In the genomic region with DNA sequence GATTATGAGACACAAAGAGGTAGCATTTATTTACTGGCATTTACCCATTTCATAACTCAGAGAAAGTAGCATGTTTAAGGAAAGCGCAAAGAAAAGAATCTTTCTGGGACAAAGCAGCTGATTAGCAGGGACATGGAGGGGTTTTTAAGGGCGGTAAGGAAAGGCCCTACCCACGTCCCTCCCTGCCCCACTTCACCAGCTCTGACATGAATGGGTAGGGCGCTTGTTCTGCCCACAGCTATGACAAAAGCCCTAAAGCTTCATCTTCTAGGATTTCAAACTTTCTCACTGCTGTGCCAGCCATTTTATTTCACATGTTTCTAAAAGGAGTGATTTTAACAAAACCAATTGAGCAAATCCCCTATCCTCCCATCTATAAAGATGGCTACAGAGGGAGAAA, we compare ENCODE assay signal across 27 cellular contexts.
"Had no signal": no experiment of that assay in that cellular context is flagged by ENCODE, and none has a peak within 500 bp of the region (broad histone marks: within the 10 kb centered on the region; RNA-seq: fewer than 3 reads in every experiment).

No MANE protein-coding gene starts in this region.

- DNase-seq: activated CD4-positive, alpha-beta memory T cell treated with anti-CD3 and anti-CD28 coated beads for 36 hours; activated CD4-positive, alpha-beta T cell treated with anti-CD3 and anti-CD28 coated beads, Interleukin-2, amount 10 ng/mL, durations not matched to agents 7 days and 5 days; activated CD4-positive, CD25-positive, alpha-beta regulatory T cell; activated CD8-positive, alpha-beta memory T cell treated with anti-CD3 and anti-CD28 coated beads for 24 hours; activated effector memory CD4-positive, alpha-beta T cell treated with anti-CD3 and anti-CD28 coated beads, Interleukin-2, amount 50 U/mL, for 16 hours; activated naive CD4-positive, alpha-beta T cell treated with Interleukin-2 at 50 U/mL for 16 hours; activated naive CD8-positive, alpha-beta T cell treated with anti-CD3 and anti-CD28 coated beads, Interleukin-2, amount 50 U/mL, for 24 hours; activated T-cell treated with anti-CD3 and anti-CD28 coated beads, Interleukin-2, amount 50 U/mL, for 4 hours; amniotic stem cell; body of pancreas; NCI-H1092; NCI-H1417 treated with DMSO at 0.1 percent for 48 hours; NCI-H187; NCI-H2081; NCI-H510A treated with DMSO at 0.1 percent for 48 hours; NCI-H69; NK-92 treated with Interleukin-12 subunit alpha and Interleukin-12 subunit beta, amount 100 ng/mL, for 24 hours; OCI-M1; SIG-M5; T-cell; T-helper 2 cell had no signal

- H3K27me3 ChIP-seq: ascending aorta, body of pancreas, cardiac muscle cell had no signal

- H3K4me2 ChIP-seq: KMS-11 had no signal

- H3K4me1 ChIP-seq: ascending aorta, body of pancreas had no signal

- ATAC-seq: activated naive CD4-positive, alpha-beta T cell treated with anti-CD3 and anti-CD28 coated beads, Interleukin-2, amount 50 U/mL, for 72 hours; activated naive CD8-positive, alpha-beta T cell treated with anti-CD3 and anti-CD28 coated beads, Interleukin-2, amount 50 U/mL, for 24 hours; activated T-cell treated with anti-CD3 and anti-CD28 coated beads, Interleukin-2, amount 50 U/mL, for 4 hours; body of pancreas; T-cell had no signal

- H3K27ac ChIP-seq: ascending aorta, body of pancreas, cardiac muscle cell, KMS-11, SK-N-MC, VCaP had no signal

- H3K4me3 ChIP-seq: ascending aorta, body of pancreas, cardiac muscle cell, SK-N-MC had no signal

- H3K9ac ChIP-seq: KMS-11 had no signal

- H3K9me3 ChIP-seq: ascending aorta, body of pancreas had no signal

- H3K36me3 ChIP-seq: ascending aorta, cardiac muscle cell had no signal
